Comparison of ENCODE assay signal across 8 cellular contexts in genomic region chr11:86174101-86175046, GRCh38.
DNase-seq lines count a peak whose midpoint lies in the region; ATAC-seq and TF ChIP-seq lines count a peak whose summit lies in the region.

No MANE protein-coding gene starts in this region.

- no peak for ATAC-seq in HG02798 (IDR thresholded peaks at IDR 0.05; ENCODE audit: poor library complexity, unreplicated experiment)

- H2BK12ac ChIP-seq in trophoblast cell (ENCODE audit: low read length): peak overlapping the region; percentile 63

- H3K27ac ChIP-seq in trophoblast cell (ENCODE audit: low read depth, low read length): peak overlapping the region; percentile 63

- H2BK120ac ChIP-seq in trophoblast cell (ENCODE audit: insufficient read depth, low read length, poor library complexity): peak overlapping the region; percentile 0

- H3K18ac ChIP-seq in trophoblast cell (ENCODE audit: low read length): peak overlapping the region; percentile 20

- H3K4me3 ChIP-seq in foreskin fibroblast (ENCODE audit: low read depth in 1 of 2, low read length in 2 of 2): no peak overlapping the region
- H3K4me3 ChIP-seq in trophoblast cell (ENCODE audit: low read depth, low read length): no peak overlapping the region

- H3K79me2 ChIP-seq in trophoblast cell (ENCODE audit: control insufficient read depth, insufficient read depth, low read length, poor library complexity): no peaks in the 10 kb centered on the region

- H3K23ac ChIP-seq in trophoblast cell (ENCODE audit: low read length): no peak overlapping the region

- peak overlapping the region; percentile 35 for H2AK5ac ChIP-seq in trophoblast cell (ENCODE audit: low read length)

- H3K4ac ChIP-seq in trophoblast cell (ENCODE audit: low read depth, low read length): peak overlapping the region; percentile 19

- no CpG with 5 or more reads among the region's 8 CpGs for WGBS in trophoblast cell (ENCODE audit: extremely low coverage, insufficient coverage, insufficient read length)

- peaks cover 16% of the 10 kb centered on the region for H3K79me1 ChIP-seq in trophoblast cell (ENCODE audit: low read length)

- peak overlapping the region; percentile 56 for H3K14ac ChIP-seq in trophoblast cell (ENCODE audit: low read length)

- no peak overlapping the region for H3K4me2 ChIP-seq in trophoblast cell (ENCODE audit: low read length)

- peak overlapping the region; percentile 2 for H2BK5ac ChIP-seq in trophoblast cell (ENCODE audit: low read depth, low read length, poor library complexity)

- H3K27me3 ChIP-seq in trophoblast cell (ENCODE audit: insufficient read depth, low read length): no peaks in the 10 kb centered on the region

- H3K36me3 ChIP-seq in trophoblast cell (ENCODE audit: control insufficient read depth in 1 of 2, insufficient read depth in 2 of 2, low read length in 2 of 2): no peaks in the 10 kb centered on the region

- DNase-seq in COLO829 (ENCODE audit: low spot score) (peak; percentile 28), T1000 (lab: John Stamatoyannopoulos, UW) (peak; percentile 69), foreskin fibroblast (peak; percentile 97), trophoblast cell (peak; percentile 94 to 96), foreskin melanocyte (no peak), DMS79 (lab: John Stamatoyannopoulos, UW) (no peak), inferior parietal cortex (ENCODE audit: extremely low spot score) (no peak)

- no peak overlapping the region for H3K9ac ChIP-seq in trophoblast cell (ENCODE audit: low read length)

- H3K4me1 ChIP-seq in trophoblast cell (ENCODE audit: control insufficient read depth in 1 of 2, insufficient read depth in 2 of 2, low read length in 2 of 2): peaks cover 16 to 21% of the 10 kb centered on the region in 2 experiments

- peak overlapping the region; percentile 0 for H4K8ac ChIP-seq in trophoblast cell (ENCODE audit: low read depth, low read length)

- H3K9me3 ChIP-seq in trophoblast cell (ENCODE audit: insufficient read depth, low read depth, low read length): peaks cover 3% of the 10 kb centered on the region

- H2AFZ ChIP-seq in trophoblast cell (ENCODE audit: insufficient read depth, low read length, poor library complexity): no peak overlapping the region

- H4K12ac ChIP-seq in trophoblast cell (ENCODE audit: low read depth, low read length): no peak overlapping the region

- no peak for TF ChIP-seq CTCF in foreskin fibroblast (IDR thresholded peaks at IDR 0.05; ENCODE audit: low read depth, low read length)

- peak overlapping the region; percentile 57 for H4K91ac ChIP-seq in trophoblast cell (ENCODE audit: low read depth, low read length)

Comparison
In these comparisons a context has a peak if more than half of its experiments do, and no peak if none do; other contexts are left out.
1. DNase-seq: peak in COLO829 (single experiment), T1000 (single experiment), foreskin fibroblast (2 of 2) and trophoblast cell (2 of 2); none in foreskin melanocyte (single experiment), DMS79 (single experiment) and inferior parietal cortex (single experiment).